Comparison of ENCODE assay signal across 37 cellular contexts in genomic region chr1:98739762-98740161, GRCh38.
"Had no signal": no experiment of that assay in that cellular context is flagged by ENCODE, and none has a peak within 500 bp of the region (broad histone marks: within the 10 kb centered on the region; RNA-seq: fewer than 3 reads in every experiment).

No MANE protein-coding gene starts in this region.

- H3K36me3 Mint-ChIP-seq: activated CD8-positive, alpha-beta memory T cell treated with anti-CD3 and anti-CD28 coated beads, Interleukin-2, amount 10 ng/mL, durations not matched to agents 7 days and 5 days; activated naive CD4-positive, alpha-beta T cell treated with anti-CD3 and anti-CD28 coated beads, Interleukin-2, amount 10 ng/mL, durations not matched to agents 7 days and 5 days; activated naive CD8-positive, alpha-beta T cell; brain had no signal

- H3K4me1 ChIP-seq: Peyer's patch, SJCRH30 had no signal

- H3K4me3 Mint-ChIP-seq: activated CD4-positive, alpha-beta memory T cell treated with anti-CD3 and anti-CD28 coated beads, Interleukin-2, amount 10 ng/mL, durations not matched to agents 7 days and 5 days; activated CD8-positive, alpha-beta memory T cell treated with anti-CD3 and anti-CD28 coated beads, Interleukin-2, amount 10 ng/mL, durations not matched to agents 7 days and 5 days; activated naive CD4-positive, alpha-beta T cell treated with anti-CD3 and anti-CD28 coated beads, Interleukin-2, amount 10 ng/mL, durations not matched to agents 7 days and 5 days; activated naive CD8-positive, alpha-beta T cell; activated naive CD8-positive, alpha-beta T cell treated with anti-CD3 and anti-CD28 coated beads, Interleukin-2, amount 50 U/mL, for 24 hours; brain; central memory CD8-positive, alpha-beta T cell had no signal

- H3K27me3 Mint-ChIP-seq: brain had no signal

- H3K27ac ChIP-seq: cardiac muscle cell, Peyer's patch, SJCRH30, SK-N-MC, WERI-Rb-1 had no signal

- H3K27ac Mint-ChIP-seq: activated CD4-positive, alpha-beta memory T cell treated with anti-CD3 and anti-CD28 coated beads, Interleukin-2, amount 10 ng/mL, durations not matched to agents 7 days and 5 days; activated CD8-positive, alpha-beta memory T cell treated with anti-CD3 and anti-CD28 coated beads, Interleukin-2, amount 10 ng/mL, durations not matched to agents 7 days and 5 days; activated naive CD4-positive, alpha-beta T cell treated with anti-CD3 and anti-CD28 coated beads, Interleukin-2, amount 10 ng/mL, durations not matched to agents 7 days and 5 days; activated naive CD8-positive, alpha-beta T cell; activated naive CD8-positive, alpha-beta T cell treated with anti-CD3 and anti-CD28 coated beads, Interleukin-2, amount 50 U/mL, for 24 hours had no signal

- H3K36me3 ChIP-seq: cardiac muscle cell, Peyer's patch, SJCRH30, WERI-Rb-1 had no signal

- H3K9me3 ChIP-seq: MG63, Peyer's patch, SJCRH30 had no signal

- H3K4me1 Mint-ChIP-seq: activated CD4-positive, alpha-beta memory T cell treated with anti-CD3 and anti-CD28 coated beads, Interleukin-2, amount 10 ng/mL, durations not matched to agents 7 days and 5 days; activated CD8-positive, alpha-beta memory T cell treated with anti-CD3 and anti-CD28 coated beads, Interleukin-2, amount 10 ng/mL, durations not matched to agents 7 days and 5 days; activated naive CD4-positive, alpha-beta T cell treated with anti-CD3 and anti-CD28 coated beads, Interleukin-2, amount 10 ng/mL, durations not matched to agents 7 days and 5 days; activated naive CD8-positive, alpha-beta T cell treated with anti-CD3 and anti-CD28 coated beads, Interleukin-2, amount 50 U/mL, for 24 hours; central memory CD8-positive, alpha-beta T cell had no signal

- H3K4me3 ChIP-seq: cardiac muscle cell, MG63, Peyer's patch, SJCRH30, SK-N-MC had no signal

- H3K9me3 Mint-ChIP-seq: activated CD4-positive, alpha-beta memory T cell treated with anti-CD3 and anti-CD28 coated beads, Interleukin-2, amount 10 ng/mL, durations not matched to agents 7 days and 5 days; activated naive CD4-positive, alpha-beta T cell treated with anti-CD3 and anti-CD28 coated beads, Interleukin-2, amount 10 ng/mL, durations not matched to agents 7 days and 5 days; activated naive CD8-positive, alpha-beta T cell treated with anti-CD3 and anti-CD28 coated beads, Interleukin-2, amount 50 U/mL, for 24 hours; brain; central memory CD8-positive, alpha-beta T cell had no signal

- H3K27me3 ChIP-seq: cardiac muscle cell, MG63, Peyer's patch, SJCRH30 had no signal

- ATAC-seq: activated CD8-positive, alpha-beta memory T cell treated with anti-CD3 and anti-CD28 coated beads, Interleukin-2, amount 10 ng/mL, durations not matched to agents 7 days and 5 days; activated naive CD8-positive, alpha-beta T cell treated with anti-CD3 and anti-CD28 coated beads, Interleukin-2, amount 50 U/mL, for 24 hours; PC-3 had no signal

- DNase-seq: activated CD4-positive, alpha-beta memory T cell treated with anti-CD3 and anti-CD28 coated beads, Interleukin-2, amount 10 ng/mL, durations not matched to agents 7 days and 5 days; activated CD4-positive, alpha-beta T cell treated with anti-CD3 and anti-CD28 coated beads for 1 hour; activated CD4-positive, alpha-beta T cell treated with anti-CD3 and anti-CD28 coated beads for 48 hours; activated CD4-positive, CD25-positive, alpha-beta regulatory T cell; activated CD8-positive, alpha-beta memory T cell treated with anti-CD3 and anti-CD28 coated beads for 24 hours; activated CD8-positive, alpha-beta memory T cell treated with anti-CD3 and anti-CD28 coated beads, Interleukin-2, amount 10 ng/mL, durations not matched to agents 7 days and 5 days; activated CD8-positive, alpha-beta memory T cell treated with anti-CD3 and anti-CD28 coated beads, Interleukin-2, amount 50 U/mL, for 48 hours; activated effector memory CD4-positive, alpha-beta T cell treated with Interleukin-2 at 50 U/mL for 16 hours; activated naive CD4-positive, alpha-beta T cell treated with anti-CD3 and anti-CD28 coated beads, Interleukin-2, amount 10 ng/mL, durations not matched to agents 7 days and 5 days; activated naive CD8-positive, alpha-beta T cell treated with anti-CD3 and anti-CD28 coated beads, Interleukin-2, amount 50 U/mL, for 24 hours; activated T-cell treated with anti-CD3 and anti-CD28 coated beads, Interleukin-2, amount 50 U/mL, for 48 hours; anterior cingulate cortex; Karpas-422; MG63; NCI-H1048; NCI-H1417; NCI-H146; NCI-H187; NCI-H2029 treated with DMSO at 0.1 percent for 48 hours; NCI-H2107; NCI-H2171; NCI-H510A; NCI-H526; NCI-H748 treated with DMSO at 0.1 percent for 48 hours; NK-92 treated with Interleukin-12 subunit alpha and Interleukin-12 subunit beta, amount 100 ng/mL, for 24 hours; PC-3; Peyer's patch; Right ventricle myocardium superior; RPMI8226; SJCRH30; T1000; WERI-Rb-1 had no signal
